ENCODE assay signal across 9 cellular contexts in genomic region chr13:24717217-24717616, GRCh38. TPM values are rescaled to one million over a fixed set of nuclear protein-coding genes. Genes with fewer than 3 reads are reported as not detected.
"Had no signal": no experiment of that assay in that cellular context is flagged by ENCODE, and none has a peak within 500 bp of the region (broad histone marks: within the 10 kb centered on the region; RNA-seq: fewer than 3 reads in every experiment).

No MANE protein-coding gene starts in this region.

- DNase-seq: GOT3, KG1 had no signal

- H3K4me1 ChIP-seq: HAP-1 had no signal

- ATAC-seq: HCT116, K562 had no signal

- H3K36me3 ChIP-seq: HAP-1 had no signal

- H3K9me3 ChIP-seq: HAP-1 had no signal

- H3K4me3 ChIP-seq: HAP-1, K562 had no signal

- FAIRE-seq: H54, HTR-8/SVneo, K562 had no signal

RNA-seq across cellular contexts. Expression of gene ATP12A, which starts 37.0 kb away (rescaled TPM):
- total RNA-seq: HT-29, K562, LHCN-M2 had no signal
- polyA plus RNA-seq: K562 had no signal

RNA-seq across cellular contexts. Expression of gene RNF17, which starts 46.8 kb away (rescaled TPM):
- total RNA-seq: HT-29, LHCN-M2 had no signal
